In the genomic region with DNA sequence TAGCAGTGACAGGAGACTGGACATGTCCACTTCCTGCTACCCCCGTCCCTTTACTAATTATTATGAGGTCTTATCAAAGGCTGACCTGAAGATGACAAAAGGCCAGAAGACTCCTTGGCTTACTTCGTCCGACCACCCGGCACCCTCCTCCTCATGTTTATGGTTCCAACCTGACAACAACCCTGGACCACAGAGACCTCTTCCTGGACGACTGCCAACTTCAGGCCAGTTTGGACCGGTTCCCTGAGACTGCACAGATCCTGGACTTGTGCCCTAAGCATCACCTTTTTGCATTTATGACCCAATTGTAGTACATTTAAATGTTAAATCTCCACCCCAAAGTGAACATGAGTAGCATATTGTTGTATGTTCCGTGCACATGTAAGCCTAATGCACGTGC, we compare ENCODE assay signal across 11 cellular contexts. TPM values are rescaled to one million over a fixed set of nuclear protein-coding genes. Genes with fewer than 3 reads are reported as not detected.
"Had no signal": no experiment of that assay in that cellular context is flagged by ENCODE, and none has a peak within 500 bp of the region (broad histone marks: within the 10 kb centered on the region; RNA-seq: fewer than 3 reads in every experiment).

No MANE protein-coding gene starts in this region.

- H3K4me3 ChIP-seq: GM23248, HAP-1 had no signal

- H3K9ac ChIP-seq: GM23248 had no signal

- H2AFZ ChIP-seq: GM23248 had no signal

- H3K9me3 ChIP-seq: HAP-1 had no signal

- ATAC-seq: HCT116, HepG2 had no signal

- H3K27ac ChIP-seq: GM23248 had no signal

- DNase-seq: GM23248, GOT3, H7, HFFc6, KBM-7 had no signal

- H3K4me1 ChIP-seq: HAP-1 had no signal

- H3K36me3 ChIP-seq: HAP-1 had no signal

RNA-seq across cellular contexts. Expression of a gene that starts 5.8 kb away (rescaled TPM):
- total RNA-seq: GM23248, H4, HFFc6, HT-29 had no signal
- polyA plus RNA-seq: GM23248, HepG2, IgD-negative memory B cell had no signal
